Comparison of ENCODE assay signal across 8 cellular contexts in genomic region chr6:167113935-167114910, GRCh38. TPM values are rescaled to one million over a fixed set of nuclear protein-coding genes. Genes with fewer than 3 reads are reported as not detected.
DNase-seq lines count a peak whose midpoint lies in the region; ATAC-seq, FAIRE-seq and TF ChIP-seq lines count a peak whose summit lies in the region.

No MANE protein-coding gene starts in this region.

- CTCF ChIA-PET in activated CD8-positive, alpha-beta T cell treated with anti-CD3 and anti-CD28 coated beads for 36 hours (lab: Charles Lee) = no interaction called here

- POLR2A ChIA-PET in activated CD8-positive, alpha-beta T cell treated with anti-CD3 and anti-CD28 coated beads for 36 hours (lab: Charles Lee) = no interaction called here

- no peak for TF ChIP-seq CTCF in activated CD8-positive, alpha-beta T cell treated with anti-CD3 and anti-CD28 coated beads for 36 hours (IDR thresholded peaks at IDR 0.05)

- no peaks in the 10 kb centered on the region for H3K9me3 Mint-ChIP-seq in activated CD8-positive, alpha-beta T cell treated with anti-CD3 and anti-CD28 coated beads for 36 hours
- no peaks in the 10 kb centered on the region for H3K9me3 Mint-ChIP-seq in stimulated activated memory B cell treated with anti-CD40 and anti-IgM and Interleukin-4, amounts not matched to agents 10 μg/mL and 1 μg/mL and 100 μg/mL, for 72 hours

- peak overlapping the region; percentile 58 for H3K4me3 Mint-ChIP-seq in activated CD8-positive, alpha-beta T cell treated with anti-CD3 and anti-CD28 coated beads for 36 hours
- peak overlapping the region; percentile 65 for H3K4me3 Mint-ChIP-seq in stimulated activated memory B cell treated with anti-CD40 and anti-IgM and Interleukin-4, amounts not matched to agents 10 μg/mL and 1 μg/mL and 100 μg/mL, for 72 hours

- peak; percentile 83 for ATAC-seq in HG03025 (IDR thresholded peaks at IDR 0.05; ENCODE audit: low FRiP score, unreplicated experiment)
- ATAC-seq in activated CD8-positive, alpha-beta T cell treated with anti-CD3 and anti-CD28 coated beads for 36 hours = peak; percentile 52
- peak; percentile 95 for ATAC-seq in stimulated activated memory B cell treated with anti-CD40 and anti-IgM and Interleukin-4, amounts not matched to agents 10 μg/mL and 1 μg/mL and 100 μg/mL, for 72 hours

- DNase-seq in activated T-cell treated with anti-CD3 and anti-CD28 coated beads, Interleukin-2, amount 50 U/mL, for 1 hour = peak; percentile 59
- DNase-seq in activated T-cell treated with anti-CD3 and anti-CD28 coated beads for 4 hours = no peak
- DNase-seq in activated CD8-positive, alpha-beta T cell treated with anti-CD3 and anti-CD28 coated beads for 36 hours = peak; percentile 68
- no peak for DNase-seq in RCC 7860 (ENCODE audit: low spot score)
- DNase-seq in NCI-H1417 (lab: John Stamatoyannopoulos, UW) = no peak
- DNase-seq in RPMI8226 = no peak

- no peaks in the 10 kb centered on the region for H3K36me3 Mint-ChIP-seq in activated CD8-positive, alpha-beta T cell treated with anti-CD3 and anti-CD28 coated beads for 36 hours (ENCODE audit: low read depth)
- H3K36me3 Mint-ChIP-seq in stimulated activated memory B cell treated with anti-CD40 and anti-IgM and Interleukin-4, amounts not matched to agents 10 μg/mL and 1 μg/mL and 100 μg/mL, for 72 hours = no peaks in the 10 kb centered on the region

- no peak for FAIRE-seq in RCC 7860 (lab: Jason Lieb, UNC)

- peaks cover 26% of the 10 kb centered on the region for H3K4me1 Mint-ChIP-seq in activated CD8-positive, alpha-beta T cell treated with anti-CD3 and anti-CD28 coated beads for 36 hours (ENCODE audit: low read depth)
- peaks cover 88% of the 10 kb centered on the region for H3K4me1 Mint-ChIP-seq in stimulated activated memory B cell treated with anti-CD40 and anti-IgM and Interleukin-4, amounts not matched to agents 10 μg/mL and 1 μg/mL and 100 μg/mL, for 72 hours

- intact Hi-C loops in activated CD8-positive, alpha-beta T cell treated with anti-CD3 and anti-CD28 coated beads for 36 hours (cut with micrococcal nuclease) = no loop called here

- peak overlapping the region; percentile 51 for H3K27ac Mint-ChIP-seq in activated CD8-positive, alpha-beta T cell treated with anti-CD3 and anti-CD28 coated beads for 36 hours
- H3K27ac Mint-ChIP-seq in stimulated activated memory B cell treated with anti-CD40 and anti-IgM and Interleukin-4, amounts not matched to agents 10 μg/mL and 1 μg/mL and 100 μg/mL, for 72 hours = peak overlapping the region; percentile 89

- H3K27me3 Mint-ChIP-seq in activated CD8-positive, alpha-beta T cell treated with anti-CD3 and anti-CD28 coated beads for 36 hours = peaks cover 6% of the 10 kb centered on the region
- H3K27me3 Mint-ChIP-seq in stimulated activated memory B cell treated with anti-CD40 and anti-IgM and Interleukin-4, amounts not matched to agents 10 μg/mL and 1 μg/mL and 100 μg/mL, for 72 hours = no peaks in the 10 kb centered on the region

RNA-seq across cellular contexts. Expression of gene CCR6, which starts 8.7 kb away (rescaled TPM):
- under 1 TPM in 1 of 2 experiments, not detected in 1; 0.23 TPM for total RNA-seq in activated CD8-positive, alpha-beta T cell treated with anti-CD3 and anti-CD28 coated beads for 36 hours

RNA-seq across cellular contexts. Expression of gene GPR31, which starts 43.6 kb away (rescaled TPM):
- not detected for total RNA-seq in activated CD8-positive, alpha-beta T cell treated with anti-CD3 and anti-CD28 coated beads for 36 hours

Comparison
In these comparisons a context has a peak if more than half of its experiments do, and no peak if none do; other contexts are left out.
1. DNase-seq: peak in activated T-cell treated with anti-CD3 and anti-CD28 coated beads, Interleukin-2, amount 50 U/mL, for 1 hour (single experiment) and activated CD8-positive, alpha-beta T cell treated with anti-CD3 and anti-CD28 coated beads for 36 hours (single experiment); none in activated T-cell treated with anti-CD3 and anti-CD28 coated beads for 4 hours (single experiment), RCC 7860 (single experiment), NCI-H1417 (0 of 3) and RPMI8226 (single experiment).
2. Peak in every context shown above with its lines, with median percentiles within 50 percentile points of each other: ATAC-seq.